In genomic region chr13:98415326-98416070, GRCh38 we compare ENCODE assay signal across 14 cellular contexts.
"Had no signal": no experiment of that assay in that cellular context is flagged by ENCODE, and none has a peak within 500 bp of the region (broad histone marks: within the 10 kb centered on the region; RNA-seq: fewer than 3 reads in every experiment).

No MANE protein-coding gene starts in this region.

- H3K27ac ChIP-seq: adrenal gland, hepatocyte, tibial nerve had no signal

- DNase-seq: activated CD4-positive, alpha-beta T cell treated with anti-CD3 and anti-CD28 coated beads, Interleukin-2, amount 10 ng/mL, durations not matched to agents 7 days and 5 days; activated CD4-positive, CD25-positive, alpha-beta regulatory T cell; activated naive CD4-positive, alpha-beta T cell treated with anti-CD3 and anti-CD28 coated beads, Interleukin-2, amount 10 ng/mL, durations not matched to agents 7 days and 5 days; activated T-cell treated with anti-CD3 and anti-CD28 coated beads for 4 hours; adrenal gland; endodermal cell; erythroblast; naive thymus-derived CD8-positive, alpha-beta T cell; stimulated activated CD4-positive, alpha-beta T cell treated with anti-CD3 and anti-CD28 coated beads, Interleukin-4, amount 100 ng/mL, for 24 hours had no signal

- H3K4me3 ChIP-seq: adrenal gland, hepatocyte, lung, tibial nerve had no signal

- H3K9me3 ChIP-seq: adrenal gland had no signal

- H3K4me2 ChIP-seq: hepatocyte had no signal

- H3K27me3 ChIP-seq: adrenal gland, hepatocyte, tibial nerve had no signal

- H3K27ac Mint-ChIP-seq: activated CD4-positive, alpha-beta T cell treated with anti-CD3 and anti-CD28 coated beads, Interleukin-2, amount 10 ng/mL, durations not matched to agents 7 days and 5 days; activated naive CD4-positive, alpha-beta T cell treated with anti-CD3 and anti-CD28 coated beads, Interleukin-2, amount 10 ng/mL, durations not matched to agents 7 days and 5 days; activated T-helper 2 cell treated with anti-CD3 and anti-CD28 coated beads, Interferon-gamma antibody, Interleukin-2, Interleukin-4, amounts not matched to agents 10 μg/mL and 5 μg/mL and 100 μg/mL, durations not matched to agents 14 hours and 24 hours and 36 hours; endodermal cell had no signal

- H2AFZ ChIP-seq: hepatocyte had no signal

- H3K9me3 Mint-ChIP-seq: activated CD4-positive, alpha-beta T cell treated with anti-CD3 and anti-CD28 coated beads, Interleukin-2, amount 10 ng/mL, durations not matched to agents 7 days and 5 days; activated naive CD4-positive, alpha-beta T cell treated with anti-CD3 and anti-CD28 coated beads, Interleukin-2, amount 10 ng/mL, durations not matched to agents 7 days and 5 days; activated T-helper 2 cell treated with anti-CD3 and anti-CD28 coated beads, Interferon-gamma antibody, Interleukin-2, Interleukin-4, amounts not matched to agents 10 μg/mL and 5 μg/mL and 100 μg/mL, durations not matched to agents 14 hours and 24 hours and 36 hours had no signal

- ATAC-seq: naive thymus-derived CD8-positive, alpha-beta T cell; SK-N-SH treated with all-trans-retinoic acid at 6 μM for 48 hours had no signal

- H3K4me3 Mint-ChIP-seq: activated CD4-positive, alpha-beta T cell treated with anti-CD3 and anti-CD28 coated beads, Interleukin-2, amount 10 ng/mL, durations not matched to agents 7 days and 5 days; activated naive CD4-positive, alpha-beta T cell treated with anti-CD3 and anti-CD28 coated beads, Interleukin-2, amount 10 ng/mL, durations not matched to agents 7 days and 5 days; endodermal cell; naive thymus-derived CD8-positive, alpha-beta T cell had no signal

- H3K4me1 ChIP-seq: adrenal gland, tibial nerve had no signal

- H3K36me3 Mint-ChIP-seq: activated naive CD4-positive, alpha-beta T cell treated with anti-CD3 and anti-CD28 coated beads, Interleukin-2, amount 10 ng/mL, durations not matched to agents 7 days and 5 days had no signal

- H3K79me2 ChIP-seq: hepatocyte had no signal
